15 cellular contexts compared by ENCODE assay signal in genomic region chr2:88673363-88673762, GRCh38.
"Had no signal": no experiment of that assay in that cellular context is flagged by ENCODE, and none has a peak within 500 bp of the region (broad histone marks: within the 10 kb centered on the region; RNA-seq: fewer than 3 reads in every experiment).

No MANE protein-coding gene starts in this region.

- DNase-seq: Karpas-422, KG1, MG63, NCI-H1092, NCI-H1105 treated with DMSO at 0.1 percent for 48 hours, NCI-H1417 treated with DMSO at 0.1 percent for 48 hours, NCI-H146, NCI-H1694 treated with DMSO at 0.1 percent for 48 hours, NCI-H1930, NCI-H2081, NCI-H2107, NCI-H2227 treated with DMSO at 0.1 percent for 48 hours, NCI-H524, NCI-H526 treated with DMSO at 0.1 percent for 48 hours, SHP77 had no signal
